ENCODE assay signal across 4 cellular contexts in genomic region chr13:109439813-109440212, GRCh38.
"Had no signal": no experiment of that assay in that cellular context is flagged by ENCODE, and none has a peak within 500 bp of the region (broad histone marks: within the 10 kb centered on the region; RNA-seq: fewer than 3 reads in every experiment).

No MANE protein-coding gene starts in this region.

- H3K9me3 ChIP-seq: HAP-1 had no signal

- ATAC-seq: GM23338, HCT116 had no signal

- H3K4me1 ChIP-seq: HAP-1 had no signal

- H3K4me3 ChIP-seq: GM23248, GM23338, HAP-1 had no signal

- H3K36me3 ChIP-seq: HAP-1 had no signal

- H3K27ac ChIP-seq: GM23248 had no signal
